Comparison of ENCODE assay signal across 8 cellular contexts in genomic region chr14:66509874-66510273, GRCh38. TPM values are rescaled to one million over a fixed set of nuclear protein-coding genes. Genes with fewer than 3 reads are reported as not detected.
DNase-seq lines count a peak whose midpoint lies in the region; TF ChIP-seq lines count a peak whose summit lies in the region.

No MANE protein-coding gene starts in this region.

- TF ChIP-seq EP300 in SK-N-SH (IDR thresholded peaks at IDR 0.05; ENCODE audit: borderline replicate concordance in 1 of 2, low read depth in 1 of 2, low read length in 1 of 2) (no peak), sigmoid colon (IDR thresholded peaks at IDR 0.05) (no peak)

- peaks cover 13% of the 10 kb centered on the region; the same call in 1 of the 2 replicates for H3K79me2 ChIP-seq in SK-N-SH (ENCODE audit: insufficient read depth)
- H3K79me2 ChIP-seq in trophoblast cell (ENCODE audit: control insufficient read depth, insufficient read depth, low read length, poor library complexity) = no peaks in the 10 kb centered on the region

- TF ChIP-seq POLR2A in sigmoid colon (IDR thresholded peaks at IDR 0.05) = no peak

- H3K4me2 ChIP-seq in SK-N-SH (peak overlapping the region; percentile 98), trophoblast cell (ENCODE audit: low read length) (no peak overlapping the region)

- H2AFZ ChIP-seq in SK-N-SH (ENCODE audit: low read depth) = no peak overlapping the region; the same call in 1 of the 2 replicates
- H2AFZ ChIP-seq in trophoblast cell (ENCODE audit: insufficient read depth, low read length, poor library complexity) = no peak overlapping the region

- CTCF ChIA-PET in SK-N-SH (lab: Yijun Ruan, JAX) = interaction anchor here (0.9 to 1.9 kb wide), 4 partner anchors 15 to 231 kb away, joined by 3 to 4 read pairs (median 4); no protein-coding TSS in a partner anchor

- TF ChIP-seq RAD21 in SK-N-SH (IDR thresholded peaks at IDR 0.05; ENCODE audit: low read length) = no peak

- H3F3A ChIP-seq in SK-N-SH (replicated peaks; ENCODE audit: insufficient read depth) = peaks cover 23% of the 10 kb centered on the region

- H3K9me3 ChIP-seq in SK-N-SH (no peaks in the 10 kb centered on the region), sigmoid colon (no peaks in the 10 kb centered on the region), trophoblast cell (ENCODE audit: insufficient read depth, low read depth, low read length) (no peaks in the 10 kb centered on the region)

- H3K9ac ChIP-seq in SK-N-SH (no peak overlapping the region; the same call in 1 of the 2 replicates), trophoblast cell (ENCODE audit: low read length) (no peak overlapping the region)

- H3K27me3 ChIP-seq in SK-N-SH (ENCODE audit: insufficient read depth) (no peaks in the 10 kb centered on the region), sigmoid colon (no peaks in the 10 kb centered on the region), trophoblast cell (ENCODE audit: insufficient read depth, low read length) (no peaks in the 10 kb centered on the region)

- H3K9me2 ChIP-seq in SK-N-SH = no peaks in the 10 kb centered on the region

- H3K36me3 ChIP-seq in SK-N-SH (replicated peaks in 1 of 2; ENCODE audit: control insufficient read depth in 1 of 2, insufficient read depth in 2 of 2, low read length in 1 of 2) (no peaks in the 10 kb centered on the region), sigmoid colon (no peaks in the 10 kb centered on the region), trophoblast cell (ENCODE audit: control insufficient read depth in 1 of 2, insufficient read depth in 2 of 2, low read length in 2 of 2) (no peaks in the 10 kb centered on the region)

- H4K91ac ChIP-seq in trophoblast cell (ENCODE audit: low read depth, low read length) = no peak overlapping the region

- H3K4me1 ChIP-seq in SK-N-SH (ENCODE audit: control insufficient read depth in 1 of 2, insufficient read depth in 2 of 2, low read depth in 1 of 2, low read length in 1 of 2) (peaks cover 0 to 5% of the 10 kb centered on the region in 2 experiments; a peak in 3 of 4 replicates), sigmoid colon (peaks cover 0 to 19% (median 12%) of the 10 kb centered on the region in 4 donors), trophoblast cell (ENCODE audit: control insufficient read depth in 1 of 2, insufficient read depth in 2 of 2, low read length in 2 of 2) (peaks cover 5 to 7% of the 10 kb centered on the region in 2 experiments)

- H3K4me3 ChIP-seq in SK-N-SH (ENCODE audit: low read depth in 2 of 2, low read length in 1 of 2) (peak overlapping the region; percentile 96 to 98), fibroblast of mammary gland (ENCODE audit: control insufficient read depth, low read depth, low read length) (peak overlapping the region; percentile 97), sigmoid colon (peak overlapping the region in 3 of 4 donors; percentile 79 to 97 (median 85)), trophoblast cell (ENCODE audit: low read depth, low read length) (no peak overlapping the region)

- H3K18ac ChIP-seq in trophoblast cell (ENCODE audit: low read length) = no peak overlapping the region

- DNase-seq in GM10266 (ENCODE audit: extremely low spot score) = peak; percentile 7
- no peak for DNase-seq in SK-N-SH
- DNase-seq in fibroblast of mammary gland (ENCODE audit: low read depth) = peak; percentile 7
- DNase-seq in sigmoid colon = no peak
- DNase-seq in NCI-H446 (lab: John Stamatoyannopoulos, UW) = no peak
- DNase-seq in effector CD4-positive, alpha-beta T cell = no peak
- DNase-seq in HT-29 (ENCODE audit: low spot score) = no peak
- DNase-seq in trophoblast cell = no peak

- no peak overlapping the region for H2BK120ac ChIP-seq in trophoblast cell (ENCODE audit: insufficient read depth, low read length, poor library complexity)

- POLR2A ChIA-PET in SK-N-SH (lab: Yijun Ruan, JAX) = no interaction called here

- WGBS in SK-N-SH (ENCODE audit: low lambda C conversion rate) = 78% methylated on average over 4 of the region's 4 CpGs
- 29 to 48% methylated on average over 4 of the region's 4 CpGs for WGBS in sigmoid colon, 2 donors
- no CpG with 5 or more reads among the region's 4 CpGs for WGBS in trophoblast cell (ENCODE audit: extremely low coverage, insufficient coverage, insufficient read length)

- H3K79me1 ChIP-seq in trophoblast cell (ENCODE audit: low read length) = peaks cover 9% of the 10 kb centered on the region

- no peak overlapping the region for H2AK5ac ChIP-seq in trophoblast cell (ENCODE audit: low read length)

- TF ChIP-seq CTCF in GM10266 (IDR thresholded peaks at IDR 0.05; ENCODE audit: control insufficient read depth, insufficient read depth, low read depth, missing control alignments) (no peak), SK-N-SH (IDR thresholded peaks at IDR 0.05) (no peak), fibroblast of mammary gland (conservative IDR thresholded peaks at IDR 0.05; ENCODE audit: control insufficient read depth, insufficient read depth, low read depth, low read length) (no peak), sigmoid colon (IDR thresholded peaks at IDR 0.05) (no peak)

- no peak overlapping the region for H2BK5ac ChIP-seq in trophoblast cell (ENCODE audit: low read depth, low read length, poor library complexity)

- no peak overlapping the region for H4K12ac ChIP-seq in trophoblast cell (ENCODE audit: low read depth, low read length)

- no peak overlapping the region for H2BK12ac ChIP-seq in trophoblast cell (ENCODE audit: low read length)

- intact Hi-C loops in sigmoid colon (cut with DNase I) = loop anchor here (5.0 kb wide), 1 partner anchor 1098 kb away; the partner anchor contains the start of gene FUT8

- no peak overlapping the region for H4K8ac ChIP-seq in trophoblast cell (ENCODE audit: low read depth, low read length)

- no peak overlapping the region for H3K4ac ChIP-seq in trophoblast cell (ENCODE audit: low read depth, low read length)

- peaks cover 4% of the 10 kb centered on the region; the same call in 1 of the 2 replicates for H4K20me1 ChIP-seq in SK-N-SH (ENCODE audit: insufficient read depth)

- H3K27ac ChIP-seq in SK-N-SH (ENCODE audit: low read depth in 2 of 2, low read length in 1 of 2) (no peak overlapping the region), sigmoid colon (peak overlapping the region in 2 of 4 donors; percentile 93 to 96), trophoblast cell (ENCODE audit: low read depth, low read length) (no peak overlapping the region)

- no peak overlapping the region for H3K23ac ChIP-seq in trophoblast cell (ENCODE audit: low read length)

- no peak overlapping the region for H3K14ac ChIP-seq in trophoblast cell (ENCODE audit: low read length)

TF ChIP-seq in SK-N-SH, 30 proteins besides CTCF, POLR2A, EP300 and RAD21:
- TF ChIP-seq GATA2 (CRISPR knock-in tag; IDR thresholded peaks at IDR 0.05) (no peak), REST (IDR thresholded peaks at IDR 0.05; ENCODE audit: low read depth, low read length) (peak; percentile 87)

RNA-seq across cellular contexts. Expression of gene GPHN, which starts 1.9 kb away (rescaled TPM):
- polyA plus RNA-seq in SK-N-SH (2012; rRNA removed) = 6.9 and 8.8 TPM in 2 replicates
- 8.6 and 10.0 TPM in 2 replicates for polyA plus RNA-seq in SK-N-SH (2012; cell fraction: cytosol; rRNA removed)
- 3.4 and 8.3 TPM in 2 replicates for polyA plus RNA-seq in SK-N-SH (2012; cell fraction: nucleus; rRNA removed)
- 10 to 100 TPM; 13.4 to 20.3 (median 14.9) TPM for total RNA-seq in sigmoid colon
- polyA plus RNA-seq in sigmoid colon = 10 to 100 TPM in 2 of 3 donors, 1 to 10 TPM in 1; 5.4 to 17.3 (median 10.2) TPM
- total RNA-seq in HT-29 (2014; rRNA removed; shearing (Covaris generic)) = 13.5 and 17.0 TPM in 2 replicates
- 5.3 and 6.3 TPM in 2 replicates for polyA plus RNA-seq in trophoblast cell (2013)

RNA-seq across cellular contexts. Expression of gene CCDC196, which starts 23.7 kb away (rescaled TPM):
- polyA plus RNA-seq in SK-N-SH (2012; rRNA removed) (not detected in 2 replicates), sigmoid colon (1 to 10 TPM in 1 of 3 donors, under 1 TPM in 1, not detected in 1; 0.54 to 1.2 TPM)
- not detected in 2 replicates for polyA plus RNA-seq in SK-N-SH (2012; cell fraction: cytosol; rRNA removed)
- polyA plus RNA-seq in SK-N-SH (2012; cell fraction: nucleus; rRNA removed) = not detected in 2 replicates
- not detected for total RNA-seq in sigmoid colon
- not detected in 2 replicates for total RNA-seq in HT-29 (2014; rRNA removed; shearing (Covaris generic))
- not detected in 2 replicates for polyA plus RNA-seq in trophoblast cell (2013)

Comparison
In these comparisons a context has a peak if more than half of its experiments do, and no peak if none do; other contexts are left out.
1. DNase-seq: peak in GM10266 (single experiment) and fibroblast of mammary gland (single experiment); none in SK-N-SH (single experiment), sigmoid colon (single experiment), NCI-H446 (0 of 2), effector CD4-positive, alpha-beta T cell (single experiment), HT-29 (single experiment) and trophoblast cell (0 of 2).